ENCODE assay signal across 15 cellular contexts in the genomic region with DNA sequence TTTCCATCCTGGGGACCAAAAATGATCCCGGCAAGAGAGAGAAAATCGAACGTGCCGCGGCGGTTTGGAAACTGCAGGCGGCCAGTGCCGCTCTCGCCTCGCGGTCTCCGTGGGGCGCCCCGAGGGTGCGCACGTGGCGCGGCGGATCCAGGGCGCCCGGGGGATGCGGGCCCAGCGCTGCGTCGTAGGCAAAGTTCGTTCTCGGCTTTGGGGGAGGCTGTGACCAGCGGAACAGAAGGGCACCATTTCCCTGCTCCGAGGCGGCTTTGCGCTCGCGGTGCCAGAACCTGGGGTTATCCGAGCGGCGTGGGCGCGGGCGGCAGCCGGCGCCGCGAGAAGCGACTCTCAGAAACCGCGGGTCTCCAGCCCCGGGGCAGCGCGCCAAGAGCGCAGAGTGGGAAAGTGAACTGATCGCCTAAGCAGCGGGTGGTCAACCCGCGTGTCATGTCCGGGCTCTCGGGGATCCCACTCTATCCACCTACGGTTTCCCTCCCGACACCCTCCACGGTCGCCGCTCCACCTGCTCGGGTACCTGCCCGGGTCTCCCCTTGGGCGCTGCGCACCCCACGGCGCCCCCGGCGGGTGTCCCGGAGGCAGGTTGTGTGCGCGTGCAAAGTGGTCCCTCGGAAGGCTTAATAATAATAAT. TPM values are rescaled to one million over a fixed set of nuclear protein-coding genes. Genes with fewer than 3 reads are reported as not detected.
DNase-seq lines count a peak whose midpoint lies in the region; ATAC-seq and TF ChIP-seq lines count a peak whose summit lies in the region.
"Had no signal": no experiment of that assay in that cellular context is flagged by ENCODE, and none has a peak within 500 bp of the region (broad histone marks: within the 10 kb centered on the region; RNA-seq: fewer than 3 reads in every experiment).

No MANE protein-coding gene starts in this region.

- no peaks in the 10 kb centered on the region for H3K9me3 ChIP-seq in SK-N-MC (ENCODE audit: low read depth, low read length)
- H3K9me3 ChIP-seq in psoas muscle, result no peaks in the 10 kb centered on the region

- TF ChIP-seq CTCF in psoas muscle (IDR thresholded peaks at IDR 0.05), result no peak
- TF ChIP-seq CTCF in GM10248 (IDR thresholded peaks at IDR 0.05; ENCODE audit: control extremely low read depth, extremely low read depth, low read depth, missing control alignments), result no peak

- no peak overlapping the region for H3K27ac ChIP-seq in SK-N-MC
- no peak overlapping the region for H3K27ac ChIP-seq in psoas muscle
- H3K27ac ChIP-seq: 22Rv1 had no signal

- H3K4me1 ChIP-seq in psoas muscle, result no peaks in the 10 kb centered on the region

- peak in 2 of 4 donors; percentile 35 to 57 for ATAC-seq in psoas muscle
- ATAC-seq in GM19395 (IDR thresholded peaks at IDR 0.05; ENCODE audit: unreplicated experiment), result no peak
- ATAC-seq in T-cell (replicated peaks in 1 of 4), result no peak

- no peaks in the 10 kb centered on the region for H3K36me3 ChIP-seq in SK-N-MC (ENCODE audit: insufficient read depth, low read length)
- no peaks in the 10 kb centered on the region for H3K36me3 ChIP-seq in psoas muscle (ENCODE audit: insufficient read depth in 1 of 2, low read depth in 1 of 2)

- POLR2A ChIA-PET in GM10248 (lab: Yijun Ruan, JAX), result no interaction called here
- POLR2A ChIA-PET in T-cell (lab: Charles Lee), result no interaction called here

- no peak overlapping the region for H3K4me3 Mint-ChIP-seq in T-cell
- H3K4me3 Mint-ChIP-seq: activated B cell treated with CpG ODN at 0.5 μM for 24 hours had no signal

- H3K27me3 ChIP-seq in psoas muscle (ENCODE audit: insufficient read depth in 3 of 3, low read length in 2 of 3), result peaks cover 0 to 26% (median 17%) of the 10 kb centered on the region in 3 donors

- H3K27ac Mint-ChIP-seq in T-cell, result no peak overlapping the region
- H3K27ac Mint-ChIP-seq: activated B cell treated with CpG ODN at 0.5 μM for 24 hours had no signal

- H3K4me1 Mint-ChIP-seq in T-cell, result peaks cover 0 to 3% (median 3%) of the 10 kb centered on the region in 3 donors

- H3K27me3 Mint-ChIP-seq in T-cell, result peaks cover 60 to 77% of the 10 kb centered on the region in 2 donors

- peak overlapping the region; percentile 82 for H3K4me3 ChIP-seq in SK-N-MC
- H3K4me3 ChIP-seq in iPS-11a (ENCODE audit: low read depth, low read length), result peak overlapping the region; percentile 46
- peak overlapping the region; percentile 53 for H3K4me3 ChIP-seq in psoas muscle

- intact Hi-C loops in psoas muscle (cut with DNase I), result no loop called here

- peak overlapping the region; percentile 56 for H3K9ac ChIP-seq in SK-N-MC (ENCODE audit: insufficient read length)

- H3K36me3 Mint-ChIP-seq in T-cell, result no peaks in the 10 kb centered on the region

- H3K9me3 Mint-ChIP-seq in T-cell, result no peaks in the 10 kb centered on the region
- H3K9me3 Mint-ChIP-seq: activated B cell treated with CpG ODN at 0.5 μM for 24 hours had no signal

- CTCF ChIA-PET in GM10248 (lab: Yijun Ruan, JAX) (interaction anchor here (2.2 kb wide), 1 partner anchor 10 kb away, joined by 13 read pairs; no protein-coding TSS in a partner anchor), T-cell (lab: Charles Lee) (no interaction called here)

- DNase-seq in DMS 273 (lab: John Stamatoyannopoulos, UW; ENCODE audit: unreplicated experiment) (peak; percentile 69), DMS 273 treated with DMSO at 0.1 percent for 48 hours (lab: John Stamatoyannopoulos, UW) (no peak), SK-N-MC (ENCODE audit: low read depth, low spot score) (no peak), psoas muscle (no peak), GM10248 (ENCODE audit: extremely low spot score) (no peak), T-cell (no peak)
- DNase-seq: activated B cell treated with CpG ODN at 0.5 μM for 24 hours; DMS153; NCI-H510A; stimulated activated CD4-positive, alpha-beta T cell treated with anti-CD3 and anti-CD28 coated beads, Interleukin-4, amount 100 ng/mL, for 4 hours had no signal

- 5 to 8% (median 6%) methylated on average over 63 to 73 of the region's 73 CpGs for WGBS in psoas muscle, 3 donors

RNA-seq across cellular contexts. Expression of a gene that starts 1.1 kb away (rescaled TPM):
- total RNA-seq in psoas muscle (1 to 10 TPM; 2.5 to 9.9 (median 4.8) TPM), T-cell (under 1 TPM in 4 of 5 donors, not detected in 1; 0.19 to 0.82 (median 0.29) TPM)
- polyA plus RNA-seq in psoas muscle, result 1 to 10 TPM in 2 of 3 donors, under 1 TPM in 1; 0.17 to 2.1 (median 1.5) TPM
- total RNA-seq: bronchial epithelial cell, pulmonary artery endothelial cell had no signal
